Comparison of ENCODE assay signal across 8 cellular contexts in the genomic region with DNA sequence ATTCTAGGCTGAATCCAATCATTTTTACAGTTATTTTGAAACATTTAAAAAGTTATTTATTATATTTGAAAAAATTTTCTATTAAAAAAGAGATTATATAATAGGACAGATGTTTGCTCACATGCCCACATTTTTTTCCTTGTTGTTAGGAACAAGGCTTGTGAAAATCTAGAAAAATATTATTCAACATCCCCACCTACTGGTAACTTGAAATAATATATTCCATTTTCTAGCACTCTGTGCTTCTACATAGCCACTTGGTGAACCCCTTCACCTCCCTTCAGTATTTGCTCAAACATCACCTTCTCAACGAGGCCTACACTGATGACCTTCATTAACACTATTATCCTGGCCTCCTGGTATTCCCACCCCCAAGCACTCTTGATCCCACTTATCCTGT. TPM values are rescaled to one million over a fixed set of nuclear protein-coding genes. Genes with fewer than 3 reads are reported as not detected.
DNase-seq lines count a peak whose midpoint lies in the region; ATAC-seq, FAIRE-seq and TF ChIP-seq lines count a peak whose summit lies in the region.

No MANE protein-coding gene starts in this region.

- TF ChIP-seq POLR2A in vagina (IDR thresholded peaks at IDR 0.05) = no peak

- WGBS in psoas muscle, 3 donors = 7 to 19% (median 13%) methylated on average over 1 of the region's 1 CpG

- no peak for DNase-seq in D721Med (ENCODE audit: insufficient read length, low spot score)
- DNase-seq in H4 (ENCODE audit: low spot score) = peak; percentile 8
- DNase-seq in NCI-H460 (ENCODE audit: extremely low read depth, low read depth) = peak; percentile 23
- no peak for DNase-seq in dorsolateral prefrontal cortex
- no peak for DNase-seq in psoas muscle
- DNase-seq in NCI-H187 (lab: John Stamatoyannopoulos, UW) = no peak
- DNase-seq in central memory CD4-positive, alpha-beta T cell = no peak
- DNase-seq in vagina (ENCODE audit: extremely low spot score in 2 of 2) = no peak

- no peak overlapping the region for H3K27ac ChIP-seq in dorsolateral prefrontal cortex
- no peak overlapping the region for H3K27ac ChIP-seq in psoas muscle
- H3K27ac ChIP-seq in vagina = no peak overlapping the region

- H3K9me3 ChIP-seq in psoas muscle (no peaks in the 10 kb centered on the region), vagina (no peaks in the 10 kb centered on the region)

- no peak for ATAC-seq in psoas muscle

- no peak for FAIRE-seq in D721Med (lab: Jason Lieb, UNC)

- no peaks in the 10 kb centered on the region for H3K36me3 ChIP-seq in psoas muscle (ENCODE audit: insufficient read depth in 1 of 2, low read depth in 1 of 2)
- H3K36me3 ChIP-seq in vagina = no peaks in the 10 kb centered on the region

- H3K27me3 ChIP-seq in dorsolateral prefrontal cortex (peaks cover 0 to 5% (median 0%) of the 10 kb centered on the region in 45 donors), psoas muscle (ENCODE audit: insufficient read depth in 3 of 3, low read length in 2 of 3) (no peaks in the 10 kb centered on the region), vagina (no peaks in the 10 kb centered on the region)

- intact Hi-C loops in dorsolateral prefrontal cortex (cut with DNase I) = loop anchor here in 1 of 2 donors (10.0 kb wide), 1 partner anchor 72 kb away; no protein-coding TSS in a partner anchor
- intact Hi-C loops in psoas muscle (cut with DNase I) = no loop called here
- intact Hi-C loops in vagina (cut with DNase I) = no loop called here

- H3K4me1 ChIP-seq in psoas muscle (no peaks in the 10 kb centered on the region), vagina (no peaks in the 10 kb centered on the region)

- peak; percentile 37 for TF ChIP-seq CTCF in D721Med (IDR thresholded peaks at IDR 0.05; ENCODE audit: insufficient read depth, missing control alignments)
- peak in 54 of 56 donors; percentile 23 to 68 (median 49) for TF ChIP-seq CTCF in dorsolateral prefrontal cortex (IDR thresholded peaks at IDR 0.05 in 54 of 56, conservative IDR thresholded peaks at IDR 0.05 in 2 of 56; ENCODE audit: low read depth in 1 of 56, partially characterized antibody in 56 of 56)
- TF ChIP-seq CTCF in psoas muscle (IDR thresholded peaks at IDR 0.05) = peak; percentile 35
- TF ChIP-seq CTCF in vagina (IDR thresholded peaks at IDR 0.05) = peak in 1 of 3 experiments; percentile 18

- H3K4me3 ChIP-seq in dorsolateral prefrontal cortex (no peak overlapping the region), psoas muscle (no peak overlapping the region), vagina (no peak overlapping the region)

RNA-seq across cellular contexts. Expression of gene GPRC6A, which starts 18.4 kb away (rescaled TPM):
- not detected in 2 replicates for total RNA-seq in H4 (2014; rRNA removed; shearing (Covaris generic))
- total RNA-seq in NCI-H460 (2014; rRNA removed; shearing (Covaris generic)) = not detected in 2 replicates
- not detected in 2 replicates for polyA plus RNA-seq in NCI-H460 (2014; cell fraction: nucleus; rRNA removed)
- not detected for total RNA-seq in dorsolateral prefrontal cortex
- not detected for total RNA-seq in psoas muscle
- polyA plus RNA-seq in psoas muscle = not detected
- total RNA-seq in vagina = not detected

RNA-seq across cellular contexts. Expression of gene RFX6, which starts 29.8 kb away (rescaled TPM):
- total RNA-seq in H4 (2014; rRNA removed; shearing (Covaris generic)) = not detected in 2 replicates
- total RNA-seq in NCI-H460 (2014; rRNA removed; shearing (Covaris generic)) = not detected in 2 replicates
- polyA plus RNA-seq in NCI-H460 (2014; cell fraction: nucleus; rRNA removed) = not detected in 2 replicates
- total RNA-seq in dorsolateral prefrontal cortex (1 to 10 TPM in 2 of 120 experiments, under 1 TPM in 53, not detected in 65; 0.10 to 1.5 (median 0.28) TPM), psoas muscle (not detected), vagina (not detected)
- polyA plus RNA-seq in psoas muscle = not detected

Comparison
In these comparisons a context has a peak if more than half of its experiments do, and no peak if none do; other contexts are left out.
1. DNase-seq: peak in H4 (single experiment) and NCI-H460 (single experiment); none in D721Med (single experiment), dorsolateral prefrontal cortex (0 of 10), psoas muscle (0 of 2), NCI-H187 (0 of 2), central memory CD4-positive, alpha-beta T cell (single experiment) and vagina (0 of 2).